20 cellular contexts compared by ENCODE assay signal in genomic region chr20:24672181-24672880, GRCh38.
DNase-seq lines count a peak whose midpoint lies in the region; ATAC-seq, FAIRE-seq and TF ChIP-seq lines count a peak whose summit lies in the region.
"Had no signal": no experiment of that assay in that cellular context is flagged by ENCODE, and none has a peak within 500 bp of the region (broad histone marks: within the 10 kb centered on the region; RNA-seq: fewer than 3 reads in every experiment).

No MANE protein-coding gene starts in this region.

- H3K27ac ChIP-seq in GM23248 (peak overlapping the region; percentile 56), SJSA1 (peak overlapping the region; percentile 73), keratinocyte (ENCODE audit: control insufficient read depth, insufficient read depth, low read length) (no peak overlapping the region)
- H3K27ac ChIP-seq: adrenal gland, ovary had no signal

- H3K4me3 ChIP-seq in GM23248 = no peak overlapping the region
- H3K4me3 ChIP-seq in SJSA1 = no peak overlapping the region
- H3K4me3 ChIP-seq in keratinocyte (ENCODE audit: control insufficient read depth in 2 of 3, extremely low read depth in 1 of 3, insufficient read depth in 2 of 3, low read depth in 1 of 3, low read length in 3 of 3) = no peak overlapping the region
- H3K4me3 ChIP-seq in skeletal muscle satellite cell (ENCODE audit: low read length) = no peak overlapping the region
- H3K4me3 ChIP-seq: adrenal gland, ovary had no signal

- H3K9me1 ChIP-seq in keratinocyte (ENCODE audit: control insufficient read depth, extremely low read depth, insufficient read depth, low read length) = no peaks in the 10 kb centered on the region

- DNase-seq in GM23248 = no peak
- no peak for DNase-seq in SJSA1 (ENCODE audit: low read depth in 1 of 2, low spot score in 2 of 2)
- DNase-seq in keratinocyte (ENCODE audit: low read depth, low spot score) = no peak
- no peak for DNase-seq in stimulated activated naive CD8-positive, alpha-beta T cell treated with anti-CD3 and anti-CD28 coated beads, Interleukin-15, Interleukin-2, amounts not matched to agents 100 U/mL and 50 U/mL, for 24 hours
- no peak for DNase-seq in retina
- no peak for DNase-seq in G401 (ENCODE audit: low spot score)
- DNase-seq: activated CD4-positive, alpha-beta T cell treated with anti-CD3 and anti-CD28 coated beads for 48 hours; activated effector memory CD4-positive, alpha-beta T cell treated with Interleukin-2 at 50 U/mL for 16 hours; adrenal gland; central memory CD4-positive, alpha-beta T cell; DMS79 treated with DMSO at 0.1 percent for 48 hours; KBM-7; NCI-H1048; NCI-H2029; NCI-H446 treated with DMSO at 0.1 percent for 48 hours; T-cell had no signal

- no peaks in the 10 kb centered on the region for H4K20me1 ChIP-seq in GM23248 (ENCODE audit: insufficient read depth)
- H4K20me1 ChIP-seq in keratinocyte (ENCODE audit: control insufficient read depth, extremely low read depth, insufficient read depth, low read length) = no peaks in the 10 kb centered on the region

- H3K79me2 ChIP-seq in GM23248 (ENCODE audit: insufficient read depth) (no peaks in the 10 kb centered on the region), keratinocyte (ENCODE audit: control insufficient read depth, insufficient read depth, low read length) (no peaks in the 10 kb centered on the region)

- no peaks in the 10 kb centered on the region for H3K9me3 ChIP-seq in GM23248 (ENCODE audit: low read depth)
- no peaks in the 10 kb centered on the region for H3K9me3 ChIP-seq in SJSA1 (replicated peaks)
- no peaks in the 10 kb centered on the region for H3K9me3 ChIP-seq in keratinocyte (ENCODE audit: control insufficient read depth, low read depth, low read length)
- H3K9me3 ChIP-seq in skeletal muscle satellite cell (replicated peaks; ENCODE audit: low read length) = no peaks in the 10 kb centered on the region
- H3K9me3 ChIP-seq: adrenal gland, ovary had no signal

- no peaks in the 10 kb centered on the region for H3K27me3 ChIP-seq in GM23248 (replicated peaks; ENCODE audit: insufficient read depth)
- H3K27me3 ChIP-seq in SJSA1 (replicated peaks) = no peaks in the 10 kb centered on the region
- no peaks in the 10 kb centered on the region for H3K27me3 ChIP-seq in keratinocyte (ENCODE audit: control insufficient read depth, extremely low read depth, insufficient read depth, low read length)
- no peaks in the 10 kb centered on the region for H3K27me3 ChIP-seq in skeletal muscle satellite cell (ENCODE audit: control insufficient read depth, insufficient read depth, low read length)
- H3K27me3 ChIP-seq: adrenal gland, ovary had no signal

- H3K9me2 ChIP-seq in GM23248 (ENCODE audit: insufficient read depth) = no peaks in the 10 kb centered on the region

- peaks cover 18% of the 10 kb centered on the region for H3F3A ChIP-seq in GM23248 (ENCODE audit: insufficient read depth)

- dilution Hi-C loops in keratinocyte (cut with MboI; ENCODE audit: extremely low pct_ligation_motif_present, low sequenced_read_pairs) = no loop called here

- H2AFZ ChIP-seq in GM23248 = no peak overlapping the region
- H2AFZ ChIP-seq in keratinocyte (ENCODE audit: control insufficient read depth, low read length) = no peak overlapping the region

- FAIRE-seq in keratinocyte (lab: Jason Lieb, UNC) = no peak

- no peak for ATAC-seq in stimulated activated naive CD8-positive, alpha-beta T cell treated with anti-CD3 and anti-CD28 coated beads, Interleukin-15, Interleukin-2, amounts not matched to agents 100 U/mL and 50 U/mL, for 24 hours
- no peak for ATAC-seq in HG02642 (IDR thresholded peaks at IDR 0.05; ENCODE audit: poor library complexity, unreplicated experiment)
- ATAC-seq: Right ventricle myocardium inferior, T-cell had no signal

- 75 to 78% methylated on average over 10 of the region's 10 CpGs for WGBS in GM23248 (ENCODE audit: low coverage in 1 of 2, low lambda C conversion rate in 2 of 2, missing lambda C conversion rate in 2 of 2), 2 experiments

- H3K4me1 ChIP-seq in GM23248 (ENCODE audit: insufficient read depth) (peaks cover 22% of the 10 kb centered on the region), SJSA1 (replicated peaks) (peaks cover 46% of the 10 kb centered on the region), keratinocyte (ENCODE audit: control insufficient read depth, extremely low read depth, insufficient read depth, low read length) (peaks cover 12% of the 10 kb centered on the region), skeletal muscle satellite cell (ENCODE audit: control insufficient read depth, insufficient read depth, low read length) (peaks cover 23% of the 10 kb centered on the region)
- H3K4me1 ChIP-seq: adrenal gland had no signal

- H3K36me3 ChIP-seq in GM23248 (ENCODE audit: low read depth) (no peaks in the 10 kb centered on the region), SJSA1 (no peaks in the 10 kb centered on the region), keratinocyte (ENCODE audit: control insufficient read depth in 2 of 2, extremely low read depth in 1 of 2, insufficient read depth in 2 of 2, low read length in 2 of 2) (no peaks in the 10 kb centered on the region), skeletal muscle satellite cell (ENCODE audit: insufficient read depth, low read length) (no peaks in the 10 kb centered on the region)
- H3K36me3 ChIP-seq: adrenal gland, ovary had no signal

- in situ Hi-C loops in GM23248 (cut with MboI) = no loop called here
- in situ Hi-C loops in G401 (cut with HindIII; ENCODE audit: low sequenced_read_pairs) = no loop called here

- no peak for TF ChIP-seq CTCF in keratinocyte (optimal IDR thresholded peaks at IDR 0.05 in 1 of 3, IDR thresholded peaks at IDR 0.05 in 1 of 3, conservative IDR thresholded peaks at IDR 0.05 in 1 of 3; ENCODE audit: extremely low read depth in 1 of 3, insufficient read depth in 2 of 3, low read length in 3 of 3)

- H3K9ac ChIP-seq in GM23248 (no peak overlapping the region), keratinocyte (ENCODE audit: control insufficient read depth, extremely low read depth, insufficient read depth, low read length) (no peak overlapping the region), skeletal muscle satellite cell (ENCODE audit: low read depth, low read length) (peak overlapping the region; percentile 1)

- H3K4me2 ChIP-seq in GM23248 (ENCODE audit: unreplicated experiment) (peak overlapping the region; percentile 46), keratinocyte (ENCODE audit: control insufficient read depth, extremely low read depth, insufficient read depth, low read depth, low read length) (peak overlapping the region; percentile 61), skeletal muscle satellite cell (ENCODE audit: low read length) (peak overlapping the region; percentile 47)
